ENCODE assay signal across 30 cellular contexts in the genomic region with DNA sequence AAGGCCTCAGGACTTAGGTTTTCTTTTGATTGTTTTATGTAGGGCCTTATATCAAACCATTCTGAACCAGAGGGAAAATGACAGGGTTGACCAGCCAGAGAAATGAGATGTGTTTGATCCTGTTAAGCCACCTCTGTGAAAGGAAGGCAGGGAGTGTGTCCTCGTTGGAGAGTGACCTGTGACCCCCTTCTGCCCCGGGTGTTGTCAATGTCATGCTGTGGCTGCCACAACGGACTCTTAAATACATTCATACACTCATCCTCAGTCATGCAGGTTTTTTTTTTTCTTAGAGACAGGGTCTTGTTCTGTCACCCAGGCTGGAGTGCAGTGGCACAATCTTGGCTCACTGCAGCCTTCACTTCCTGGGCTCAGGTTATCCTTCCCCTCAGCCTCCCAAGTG. TPM values are rescaled to one million over a fixed set of nuclear protein-coding genes. Genes with fewer than 3 reads are reported as not detected.
A peak's percentile ranks its signal among the peaks of the same experiment; 100 is the strongest.
DNase-seq lines count a peak whose midpoint lies in the region; ATAC-seq, FAIRE-seq and TF ChIP-seq lines count a peak whose summit lies in the region.
"Had no signal": no experiment of that assay in that cellular context is flagged by ENCODE, and none has a peak within 500 bp of the region (broad histone marks: within the 10 kb centered on the region; RNA-seq: fewer than 3 reads in every experiment).

No MANE protein-coding gene starts in this region.

- H3K27me3 Mint-ChIP-seq in chondrocyte (ENCODE audit: low read depth) (no peaks in the 10 kb centered on the region), nephron (ENCODE audit: low read depth) (no peaks in the 10 kb centered on the region)
- H3K27me3 Mint-ChIP-seq: CD4-positive, CD25-positive, alpha-beta regulatory T cell had no signal

- no peak for TF ChIP-seq POLR2A in sigmoid colon (IDR thresholded peaks at IDR 0.05)

- H3K27ac Mint-ChIP-seq in chondrocyte (ENCODE audit: unreplicated experiment): peak overlapping the region; percentile 73
- peak overlapping the region in 2 of 3 experiments; percentile 60 to 92 for H3K27ac Mint-ChIP-seq in nephron

- no peaks in the 10 kb centered on the region for H3K36me3 Mint-ChIP-seq in chondrocyte (ENCODE audit: low read depth)
- no peaks in the 10 kb centered on the region for H3K36me3 Mint-ChIP-seq in nephron (ENCODE audit: low read depth)
- H3K36me3 Mint-ChIP-seq: CD4-positive, CD25-positive, alpha-beta regulatory T cell had no signal

- H3K4me1 Mint-ChIP-seq in chondrocyte (ENCODE audit: low read depth) (peaks cover 50% of the 10 kb centered on the region), nephron (peaks cover 43% of the 10 kb centered on the region)

- intact Hi-C loops in sigmoid colon (cut with DNase I): no loop called here

- H3K36me3 ChIP-seq in sigmoid colon: no peaks in the 10 kb centered on the region
- H3K36me3 ChIP-seq: BLaER1 had no signal

- TF ChIP-seq CTCF in chondrocyte (IDR thresholded peaks at IDR 0.05) (no peak), nephron (IDR thresholded peaks at IDR 0.05; ENCODE audit: unreplicated experiment in 3 of 3) (no peak), sigmoid colon (IDR thresholded peaks at IDR 0.05) (no peak)

- H3K4me1 ChIP-seq in sigmoid colon: peaks cover 0 to 15% (median 11%) of the 10 kb centered on the region in 4 donors

- no peaks in the 10 kb centered on the region for H3K27me3 ChIP-seq in sigmoid colon

- H3K9me3 ChIP-seq in sigmoid colon: no peaks in the 10 kb centered on the region
- H3K9me3 ChIP-seq: BLaER1 had no signal

- FAIRE-seq in HTR-8/SVneo (lab: Jason Lieb, UNC): peak; percentile 40
- FAIRE-seq: D721Med, GM18507 had no signal

- H3K9me3 Mint-ChIP-seq in chondrocyte (ENCODE audit: low read depth) (no peaks in the 10 kb centered on the region), nephron (no peaks in the 10 kb centered on the region)
- H3K9me3 Mint-ChIP-seq: CD4-positive, CD25-positive, alpha-beta regulatory T cell had no signal

- H3K4me3 ChIP-seq in sigmoid colon: no peak overlapping the region
- H3K4me3 ChIP-seq: BLaER1, GM23248 had no signal

- TF ChIP-seq EP300 in sigmoid colon (IDR thresholded peaks at IDR 0.05): no peak

- no peak for ATAC-seq in HG02852 (IDR thresholded peaks at IDR 0.05; ENCODE audit: unreplicated experiment)
- ATAC-seq: Panc1 had no signal

- H3K4me3 Mint-ChIP-seq in chondrocyte (ENCODE audit: unreplicated experiment) (no peak overlapping the region), nephron (no peak overlapping the region)

- H3K27ac ChIP-seq in sigmoid colon: peak overlapping the region in 3 of 4 donors; percentile 6 to 58 (median 39)
- H3K27ac ChIP-seq: BLaER1, GM23248 had no signal

- DNase-seq in HTR-8/SVneo (ENCODE audit: insufficient read length, low spot score) (no peak), chondrocyte (ENCODE audit: low spot score) (peak; percentile 25), sigmoid colon (no peak), cerebellum (ENCODE audit: low spot score) (no peak), SW480 (ENCODE audit: low spot score) (no peak)
- DNase-seq: CD4-positive, CD25-positive, alpha-beta regulatory T cell; DMS53; GM23248; HCEC 1CT; Karpas-422; NCI-H1092 treated with DMSO at 0.1 percent for 48 hours; NCI-H1436; NCI-H187; NCI-H2081 treated with DMSO at 0.1 percent for 48 hours; NCI-H2171; NCI-H226; NCI-H510A; NCI-H69; SHP77 had no signal

- 49 to 79% methylated on average over 3 of the region's 3 CpGs for WGBS in sigmoid colon, 2 donors

RNA-seq across cellular contexts. Expression of a gene that starts 6.1 kb away (rescaled TPM):
- total RNA-seq in chondrocyte (0.99 to 1.2 TPM (median 1.00 TPM) in 3 replicates), sigmoid colon (1 to 10 TPM in 3 of 4 donors, under 1 TPM in 1; 0.36 to 2.5 (median 1.7) TPM), cerebellum (0.91 TPM)
- polyA plus RNA-seq in sigmoid colon: 1 to 10 TPM in 1 of 3 donors, under 1 TPM in 1, not detected in 1; 0.23 to 2.1 TPM
- total RNA-seq: A172 had no signal

RNA-seq across cellular contexts. Expression of a gene that starts 18.1 kb away (rescaled TPM):
- not detected in 3 replicates for total RNA-seq in chondrocyte
- not detected for total RNA-seq in sigmoid colon
- 10 to 100 TPM; 23.4 to 31.7 (median 29.5) TPM for polyA plus RNA-seq in sigmoid colon
- 0.18 TPM for total RNA-seq in cerebellum
- total RNA-seq: A172; CD4-positive, CD25-positive, alpha-beta regulatory T cell; Daoy; GM23248; SK-MEL-5 had no signal
- polyA plus RNA-seq: AG04450; CD4-positive, CD25-positive, alpha-beta regulatory T cell; GM23248 had no signal

RNA-seq across cellular contexts. Expression of a gene that starts 32.6 kb away (rescaled TPM):
- total RNA-seq in chondrocyte: 51.0 to 60.1 TPM (median 51.8 TPM) in 3 replicates
- 10 to 100 TPM; 40.8 to 81.7 (median 58.6) TPM for total RNA-seq in sigmoid colon
- 10 to 100 TPM; 24.0 to 45.1 (median 40.6) TPM for polyA plus RNA-seq in sigmoid colon
- total RNA-seq in cerebellum: 15.6 TPM

RNA-seq across cellular contexts. Expression of a gene that starts 35.7 kb away (rescaled TPM):
- 28.6 to 33.4 TPM (median 29.8 TPM) in 3 replicates for total RNA-seq in chondrocyte
- total RNA-seq in sigmoid colon: 10 to 100 TPM; 18.6 to 27.4 (median 22.7) TPM
- polyA plus RNA-seq in sigmoid colon: 10 to 100 TPM; 22.4 to 33.6 (median 25.2) TPM
- total RNA-seq in cerebellum: 19.0 TPM

RNA-seq across cellular contexts. Expression of a gene that starts 45.7 kb away (rescaled TPM):
- total RNA-seq in chondrocyte: 0.12 TPM in 1 of 3 replicates, not detected in the others
- total RNA-seq in sigmoid colon: not detected
- polyA plus RNA-seq in sigmoid colon: 1 to 10 TPM; 3.7 to 7.2 (median 4.4) TPM
- total RNA-seq in cerebellum: not detected
- total RNA-seq: A172; CD4-positive, CD25-positive, alpha-beta regulatory T cell; Daoy; G401; GM23248; SK-MEL-5 had no signal
- polyA plus RNA-seq: AG04450; CD4-positive, CD25-positive, alpha-beta regulatory T cell; GM23248 had no signal
